22 cellular contexts compared by ENCODE assay signal in genomic region chr3:24525022-24525421, GRCh38. TPM values are rescaled to one million over a fixed set of nuclear protein-coding genes. Genes with fewer than 3 reads are reported as not detected.
DNase-seq lines count a peak whose midpoint lies in the region; ATAC-seq, FAIRE-seq and TF ChIP-seq lines count a peak whose summit lies in the region.
"Had no signal": no experiment of that assay in that cellular context is flagged by ENCODE, and none has a peak within 500 bp of the region (broad histone marks: within the 10 kb centered on the region; RNA-seq: fewer than 3 reads in every experiment).

No MANE protein-coding gene starts in this region.

- H3K14ac ChIP-seq in neuronal stem cell (ENCODE audit: low read length) = no peak overlapping the region

- no peak overlapping the region for H3K4ac ChIP-seq in neuronal stem cell (ENCODE audit: low read length)

- no peak overlapping the region for H2AK5ac ChIP-seq in neuronal stem cell (ENCODE audit: low read depth, low read length)

- no peak for TF ChIP-seq CTCF in HEK293 (tag by site-specific recombination; IDR thresholded peaks at IDR 0.05)
- no peak for TF ChIP-seq CTCF in PC-9 (conservative IDR thresholded peaks at IDR 0.05)
- TF ChIP-seq CTCF in keratinocyte (optimal IDR thresholded peaks at IDR 0.05 in 1 of 3, IDR thresholded peaks at IDR 0.05 in 1 of 3, conservative IDR thresholded peaks at IDR 0.05 in 1 of 3; ENCODE audit: extremely low read depth in 1 of 3, insufficient read depth in 2 of 3, low read length in 3 of 3) = no peak

- H3K9me3 Mint-ChIP-seq in activated CD8-positive, alpha-beta T cell treated with anti-CD3 and anti-CD28 coated beads, Interleukin-2, amount 10 ng/mL, durations not matched to agents 7 days and 5 days (ENCODE audit: insufficient read depth) = no peaks in the 10 kb centered on the region

- H3K9me3 ChIP-seq in HEK293 (ENCODE audit: control insufficient read depth, insufficient read depth, low read depth, low read length) (no peaks in the 10 kb centered on the region), PC-9 (ENCODE audit: insufficient read depth, low read depth) (no peaks in the 10 kb centered on the region), keratinocyte (ENCODE audit: control insufficient read depth, low read depth, low read length) (no peaks in the 10 kb centered on the region), neuronal stem cell (replicated peaks in 1 of 2; ENCODE audit: control insufficient read depth in 2 of 2, insufficient read depth in 1 of 2, low read depth in 1 of 2, low read length in 2 of 2) (peaks cover 0 to 2% of the 10 kb centered on the region in 2 donors)
- H3K9me3 ChIP-seq: A549, HAP-1 had no signal

- H3K4me3 ChIP-seq in HEK293 (ENCODE audit: low read depth, low read length) = no peak overlapping the region
- H3K4me3 ChIP-seq in PC-9 = peak overlapping the region; percentile 2; the same call in 1 of the 2 replicates
- H3K4me3 ChIP-seq in keratinocyte (ENCODE audit: control insufficient read depth in 2 of 3, extremely low read depth in 1 of 3, insufficient read depth in 2 of 3, low read depth in 1 of 3, low read length in 3 of 3) = no peak overlapping the region
- no peak overlapping the region for H3K4me3 ChIP-seq in neuronal stem cell (ENCODE audit: low read length in 2 of 2)
- H3K4me3 ChIP-seq: A549, HAP-1 had no signal

- no peak overlapping the region for H3K27ac Mint-ChIP-seq in activated CD8-positive, alpha-beta T cell treated with anti-CD3 and anti-CD28 coated beads, Interleukin-2, amount 10 ng/mL, durations not matched to agents 7 days and 5 days

- H3K4me3 Mint-ChIP-seq in activated CD8-positive, alpha-beta T cell treated with anti-CD3 and anti-CD28 coated beads, Interleukin-2, amount 10 ng/mL, durations not matched to agents 7 days and 5 days = no peak overlapping the region
- H3K4me3 Mint-ChIP-seq: CD4-positive, alpha-beta memory T cell had no signal

- peaks cover 19% of the 10 kb centered on the region; the same call in 1 of the 2 replicates for H3F3A ChIP-seq in PC-9 (ENCODE audit: insufficient read depth, low read depth)

- no peak overlapping the region for H2BK120ac ChIP-seq in neuronal stem cell (ENCODE audit: low read depth, low read length)

- no peaks in the 10 kb centered on the region for H3K9me2 ChIP-seq in PC-9 (ENCODE audit: insufficient read depth)

- no peak overlapping the region for H2BK12ac ChIP-seq in neuronal stem cell (ENCODE audit: low read length)

- H3K27me3 ChIP-seq in PC-9 (ENCODE audit: insufficient read depth, low read depth) = no peaks in the 10 kb centered on the region
- peaks cover 6% of the 10 kb centered on the region for H3K27me3 ChIP-seq in keratinocyte (ENCODE audit: control insufficient read depth, extremely low read depth, insufficient read depth, low read length)
- H3K27me3 ChIP-seq in neuronal stem cell (ENCODE audit: control insufficient read depth in 3 of 3, insufficient read depth in 3 of 3, low read depth in 1 of 3, low read length in 3 of 3) = peaks cover 0 to 54% (median 30%) of the 10 kb centered on the region in 3 experiments

- peak overlapping the region; percentile 58 for H3K4me2 ChIP-seq in PC-9
- H3K4me2 ChIP-seq in keratinocyte (ENCODE audit: control insufficient read depth, extremely low read depth, insufficient read depth, low read depth, low read length) = peak overlapping the region; percentile 49
- H3K4me2 ChIP-seq in neuronal stem cell (ENCODE audit: insufficient read depth, low read length, poor library complexity, severe bottlenecking) = no peak overlapping the region

- dilution Hi-C loops in keratinocyte (cut with MboI; ENCODE audit: extremely low pct_ligation_motif_present, low sequenced_read_pairs) = no loop called here

- H2BK15ac ChIP-seq in neuronal stem cell (ENCODE audit: low read length) = no peak overlapping the region

- H4K20me1 ChIP-seq in PC-9 (ENCODE audit: insufficient read depth) (no peaks in the 10 kb centered on the region), keratinocyte (ENCODE audit: control insufficient read depth, extremely low read depth, insufficient read depth, low read length) (no peaks in the 10 kb centered on the region)

- no peaks in the 10 kb centered on the region for H3K9me1 ChIP-seq in keratinocyte (ENCODE audit: control insufficient read depth, extremely low read depth, insufficient read depth, low read length)

- H3K27ac ChIP-seq in HEK293 (ENCODE audit: extremely low read depth, low read depth, low read length) (no peak overlapping the region), PC-9 (peak overlapping the region; percentile 70), keratinocyte (ENCODE audit: control insufficient read depth, insufficient read depth, low read length) (no peak overlapping the region), neuronal stem cell (replicated peaks; ENCODE audit: low read length) (no peak overlapping the region)
- H3K27ac ChIP-seq: A549 had no signal

- H3K23ac ChIP-seq in neuronal stem cell (ENCODE audit: low read depth, low read length, poor library complexity) = no peak overlapping the region

- H3K4me1 Mint-ChIP-seq in activated CD8-positive, alpha-beta T cell treated with anti-CD3 and anti-CD28 coated beads, Interleukin-2, amount 10 ng/mL, durations not matched to agents 7 days and 5 days (ENCODE audit: low read depth) = no peaks in the 10 kb centered on the region

- H3K36me3 ChIP-seq in HEK293 (ENCODE audit: control insufficient read depth in 2 of 2, insufficient read depth in 1 of 2, low read length in 2 of 2) (no peaks in the 10 kb centered on the region), PC-9 (ENCODE audit: low read depth) (no peaks in the 10 kb centered on the region), keratinocyte (ENCODE audit: control insufficient read depth in 2 of 2, extremely low read depth in 1 of 2, insufficient read depth in 2 of 2, low read length in 2 of 2) (no peaks in the 10 kb centered on the region), neuronal stem cell (replicated peaks in 1 of 2; ENCODE audit: control insufficient read depth in 2 of 2, insufficient read depth in 2 of 2, low read length in 2 of 2) (no peaks in the 10 kb centered on the region)
- H3K36me3 ChIP-seq: HAP-1 had no signal

- WGBS in neuronal stem cell (ENCODE audit: extremely low coverage in 2 of 2, insufficient read length in 2 of 2, insufficient replicate concordance in 1 of 2), 2 donors = no CpG with 5 or more reads among the region's 1 CpG

- no peak overlapping the region for H4K91ac ChIP-seq in neuronal stem cell (ENCODE audit: low read depth, low read length, poor library complexity)

- POLR2A ChIA-PET in HEK293 (lab: Yijun Ruan, JAX) = interaction anchor here (0.6 kb wide), 1 partner anchor 139 kb away, joined by 3 read pairs; no protein-coding TSS in a partner anchor
- POLR2A ChIA-PET in PC-9 (lab: Charles Lee; ENCODE audit: unreplicated experiment) = interaction anchor here (0.8 kb wide), 1 partner anchor 28 kb away, joined by 12 read pairs; no protein-coding TSS in a partner anchor
- POLR2A ChIA-PET in activated CD8-positive, alpha-beta T cell treated with anti-CD3 and anti-CD28 coated beads, Interleukin-2, amount 10 ng/mL, durations not matched to agents 7 days and 5 days (lab: Charles Lee) = no interaction called here

- peaks cover 25% of the 10 kb centered on the region for H3K27me3 Mint-ChIP-seq in activated CD8-positive, alpha-beta T cell treated with anti-CD3 and anti-CD28 coated beads, Interleukin-2, amount 10 ng/mL, durations not matched to agents 7 days and 5 days (ENCODE audit: low read depth)

- H3K79me1 ChIP-seq in neuronal stem cell (ENCODE audit: low read depth, low read length) = no peaks in the 10 kb centered on the region

- H3K4me1 ChIP-seq in HEK293 (ENCODE audit: control insufficient read depth, insufficient read depth, low read length) (no peaks in the 10 kb centered on the region), PC-9 (replicated peaks; ENCODE audit: insufficient read depth) (peaks cover 35% of the 10 kb centered on the region), keratinocyte (ENCODE audit: control insufficient read depth, extremely low read depth, insufficient read depth, low read length) (peaks cover 16% of the 10 kb centered on the region), neuronal stem cell (ENCODE audit: control insufficient read depth in 2 of 2, insufficient read depth in 1 of 2, low read depth in 1 of 2, low read length in 2 of 2) (peaks cover 0 to 5% of the 10 kb centered on the region in 2 donors)

- no peak for ATAC-seq in HG02840 (IDR thresholded peaks at IDR 0.05; ENCODE audit: low FRiP score, unreplicated experiment)
- ATAC-seq in activated CD8-positive, alpha-beta T cell treated with anti-CD3 and anti-CD28 coated beads, Interleukin-2, amount 10 ng/mL, durations not matched to agents 7 days and 5 days = no peak
- ATAC-seq: A549 had no signal

- FAIRE-seq in keratinocyte (lab: Jason Lieb, UNC) = peak; percentile 20
- FAIRE-seq: A549, GM12892, H54 had no signal

- no peak overlapping the region for H3K18ac ChIP-seq in neuronal stem cell (ENCODE audit: low read length)

- no peak overlapping the region for H2BK5ac ChIP-seq in neuronal stem cell (ENCODE audit: low read length)

- intact Hi-C loops in PC-9 (cut with micrococcal nuclease; ENCODE audit: unreplicated experiment) = no loop called here

- no peak overlapping the region for H4K8ac ChIP-seq in neuronal stem cell (ENCODE audit: low read depth, low read length)

- 0 out of 2 replicates have a peak overlapping the region, but pooled peaks have one; percentile 56 for H2AFZ ChIP-seq in PC-9
- no peak overlapping the region for H2AFZ ChIP-seq in keratinocyte (ENCODE audit: control insufficient read depth, low read length)
- H2AFZ ChIP-seq in neuronal stem cell (ENCODE audit: low read length) = no peak overlapping the region

- DNase-seq in PC-9 (no peak), keratinocyte (ENCODE audit: low read depth, low spot score) (no peak), neuronal stem cell (ENCODE audit: low spot score) (no peak), AML-193 (lab: John Stamatoyannopoulos, UW) (no peak), KG1 (lab: John Stamatoyannopoulos, UW) (no peak)
- no peak for DNase-seq in activated CD8-positive, alpha-beta T cell treated with anti-CD3 and anti-CD28 coated beads, Interleukin-2, amount 10 ng/mL, durations not matched to agents 7 days and 5 days
- DNase-seq: 8988T; ACHN; C1 segment of cervical spinal cord; CD4-positive, alpha-beta memory T cell; COR-L47; DMS53; DMS79 treated with DMSO at 0.1 percent for 48 hours; GF-D8; GOT3 had no signal

- CTCF ChIA-PET in HEK293 (lab: Yijun Ruan, JAX) (no interaction called here), PC-9 (lab: Charles Lee) (interaction anchor here (0.6 kb wide), 1 partner anchor 11 kb away, joined by 4 read pairs; no protein-coding TSS in a partner anchor)
- CTCF ChIA-PET in activated CD8-positive, alpha-beta T cell treated with anti-CD3 and anti-CD28 coated beads, Interleukin-2, amount 10 ng/mL, durations not matched to agents 7 days and 5 days (lab: Charles Lee) = no interaction called here

- H3K79me2 ChIP-seq in PC-9 (ENCODE audit: low read depth) (no peaks in the 10 kb centered on the region), keratinocyte (ENCODE audit: control insufficient read depth, insufficient read depth, low read length) (no peaks in the 10 kb centered on the region)

- no peaks in the 10 kb centered on the region for H3K36me3 Mint-ChIP-seq in activated CD8-positive, alpha-beta T cell treated with anti-CD3 and anti-CD28 coated beads, Interleukin-2, amount 10 ng/mL, durations not matched to agents 7 days and 5 days (ENCODE audit: low read depth)

- no peak overlapping the region for H3K9ac ChIP-seq in keratinocyte (ENCODE audit: control insufficient read depth, extremely low read depth, insufficient read depth, low read length)
- H3K9ac ChIP-seq in neuronal stem cell (ENCODE audit: low read depth, low read length, poor library complexity) = peak overlapping the region; percentile 47

- no TSS peak for BruUV-seq in PC-9 (replicated peaks; lab: Mats Ljungman, UMichigan)

RNA-seq across cellular contexts. Expression of gene THRB, which starts 30.4 kb away (rescaled TPM):
- 9.7 and 11.2 TPM in 2 replicates for total RNA-seq in PC-9 (2021)
- 2.6 to 3.2 TPM (median 3.1 TPM) in 3 replicates for polyA plus RNA-seq in keratinocyte
- 5.1 TPM for polyA plus RNA-seq in keratinocyte (2011; ENCODE audit: low read depth)
- 2.9 and 4.1 TPM in 2 replicates for polyA plus RNA-seq in keratinocyte (2011; cell fraction: cytosol; rRNA removed)
- 4.0 and 4.3 TPM in 2 replicates for polyA plus RNA-seq in keratinocyte (2011; cell fraction: nucleus; rRNA removed)
- 2.5 and 4.8 TPM in 2 replicates for polyA plus RNA-seq in keratinocyte (2012; ENCODE audit: low replicate concordance)
- 5.7 to 9.7 TPM (median 5.8 TPM) in 3 replicates for polyA minus RNA-seq in keratinocyte
- 2.3 TPM for polyA minus RNA-seq in keratinocyte (2011; cell fraction: cytosol; rRNA and poly(A)+ RNA removed)
- 6.9 and 9.1 TPM in 2 replicates for polyA minus RNA-seq in keratinocyte (2011; cell fraction: nucleus; rRNA and poly(A)+ RNA removed)
- 0.18 TPM for polyA plus RNA-seq in neuronal stem cell (2013, experiment 1 of 2)
- polyA plus RNA-seq in neuronal stem cell (2013, experiment 2 of 2) = 0.18 TPM
- total RNA-seq in activated CD8-positive, alpha-beta T cell treated with anti-CD3 and anti-CD28 coated beads, Interleukin-2, amount 10 ng/mL, durations not matched to agents 7 days and 5 days = not detected
- total RNA-seq: CD4-positive, alpha-beta memory T cell; G401 had no signal

Comparison
In these comparisons a context has a peak if more than half of its experiments do, and no peak if none do; other contexts are left out.
1. RNA of gene THRB, which starts 30.4 kb away (total RNA-seq): 9.7 to 11.2 TPM in PC-9; not detected in activated CD8-positive, alpha-beta T cell treated with anti-CD3 and anti-CD28 coated beads, Interleukin-2, amount 10 ng/mL, durations not matched to agents 7 days and 5 days; every median in the first group is over 10 times any median in the second.